10 cellular contexts compared by ENCODE assay signal in genomic region chrX:68684291-68684918, GRCh38. TPM values are rescaled to one million over a fixed set of nuclear protein-coding genes. Genes with fewer than 3 reads are reported as not detected.
A peak's percentile ranks its signal among the peaks of the same experiment; 100 is the strongest.
DNase-seq lines count a peak whose midpoint lies in the region; ATAC-seq and TF ChIP-seq lines count a peak whose summit lies in the region.
"Had no signal": no experiment of that assay in that cellular context is flagged by ENCODE, and none has a peak within 500 bp of the region (broad histone marks: within the 10 kb centered on the region; RNA-seq: fewer than 3 reads in every experiment).

No MANE protein-coding gene starts in this region.

- H3K4me3 ChIP-seq in thymus (ENCODE audit: low read length): no peak overlapping the region
- no peak overlapping the region for H3K4me3 ChIP-seq in colonic mucosa
- H3K4me3 ChIP-seq in smooth muscle cell: no peak overlapping the region

- H2AFZ ChIP-seq in smooth muscle cell (ENCODE audit: low read depth): no peak overlapping the region

- no peaks in the 10 kb centered on the region for H3K79me2 ChIP-seq in smooth muscle cell (ENCODE audit: low read depth)

- POLR2A ChIA-PET in activated CD4-positive, alpha-beta memory T cell treated with anti-CD3 and anti-CD28 coated beads, Interleukin-2, amount 10 ng/mL, durations not matched to agents 7 days and 5 days (lab: Charles Lee): no interaction called here

- no peaks in the 10 kb centered on the region for H3K4me1 ChIP-seq in thymus (ENCODE audit: control insufficient read depth, insufficient read depth, low read length)
- H3K4me1 ChIP-seq in colonic mucosa: no peaks in the 10 kb centered on the region
- no peaks in the 10 kb centered on the region for H3K4me1 ChIP-seq in smooth muscle cell (ENCODE audit: low read depth)

- ATAC-seq in GM19035 (IDR thresholded peaks at IDR 0.05; ENCODE audit: unreplicated experiment): no peak

- no peak overlapping the region for H3K27ac Mint-ChIP-seq in activated CD4-positive, alpha-beta T cell treated with anti-CD3 and anti-CD28 coated beads, Interleukin-2, amount 10 ng/mL, durations not matched to agents 24 days and 14 days
- H3K27ac Mint-ChIP-seq in activated CD4-positive, alpha-beta memory T cell treated with anti-CD3 and anti-CD28 coated beads, Interleukin-2, amount 10 ng/mL, durations not matched to agents 7 days and 5 days: no peak overlapping the region

- peaks cover 25% of the 10 kb centered on the region for H3K4me1 Mint-ChIP-seq in activated CD4-positive, alpha-beta T cell treated with anti-CD3 and anti-CD28 coated beads, Interleukin-2, amount 10 ng/mL, durations not matched to agents 24 days and 14 days
- peaks cover 22% of the 10 kb centered on the region for H3K4me1 Mint-ChIP-seq in activated CD4-positive, alpha-beta memory T cell treated with anti-CD3 and anti-CD28 coated beads, Interleukin-2, amount 10 ng/mL, durations not matched to agents 7 days and 5 days

- H3K4me3 Mint-ChIP-seq in activated CD4-positive, alpha-beta T cell treated with anti-CD3 and anti-CD28 coated beads, Interleukin-2, amount 10 ng/mL, durations not matched to agents 24 days and 14 days: no peak overlapping the region
- H3K4me3 Mint-ChIP-seq in activated CD4-positive, alpha-beta memory T cell treated with anti-CD3 and anti-CD28 coated beads, Interleukin-2, amount 10 ng/mL, durations not matched to agents 7 days and 5 days: no peak overlapping the region

- H3K36me3 ChIP-seq in thymus (ENCODE audit: control insufficient read depth, insufficient read depth): no peaks in the 10 kb centered on the region
- no peaks in the 10 kb centered on the region for H3K36me3 ChIP-seq in colonic mucosa
- no peaks in the 10 kb centered on the region for H3K36me3 ChIP-seq in smooth muscle cell (ENCODE audit: low read depth)

- intact Hi-C loops in activated CD4-positive, alpha-beta T cell treated with anti-CD3 and anti-CD28 coated beads, Interleukin-2, amount 10 ng/mL, durations not matched to agents 24 days and 14 days (cut with micrococcal nuclease): no loop called here
- intact Hi-C loops in colonic mucosa (cut with DNase I): no loop called here

- peak; percentile 69 for DNase-seq in activated CD4-positive, alpha-beta T cell treated with anti-CD3 and anti-CD28 coated beads, Interleukin-2, amount 10 ng/mL, durations not matched to agents 24 days and 14 days
- no peak for DNase-seq in activated CD4-positive, alpha-beta T cell treated with anti-CD3 and anti-CD28 coated beads for 1 hour
- DNase-seq in activated CD4-positive, alpha-beta memory T cell treated with anti-CD3 and anti-CD28 coated beads, Interleukin-2, amount 10 ng/mL, durations not matched to agents 7 days and 5 days: peak; percentile 17
- DNase-seq in islet precursor cell: peak; percentile 79
- DNase-seq in colonic mucosa: no peak
- DNase-seq in smooth muscle cell (lab: John Stamatoyannopoulos, UW; ENCODE audit: unreplicated experiment): no peak
- DNase-seq: amniotic stem cell, NCI-H1092 treated with DMSO at 0.1 percent for 48 hours had no signal

- H3K27me3 Mint-ChIP-seq in activated CD4-positive, alpha-beta T cell treated with anti-CD3 and anti-CD28 coated beads, Interleukin-2, amount 10 ng/mL, durations not matched to agents 24 days and 14 days: no peaks in the 10 kb centered on the region
- peaks cover 7% of the 10 kb centered on the region for H3K27me3 Mint-ChIP-seq in activated CD4-positive, alpha-beta memory T cell treated with anti-CD3 and anti-CD28 coated beads, Interleukin-2, amount 10 ng/mL, durations not matched to agents 7 days and 5 days

- H3K27ac ChIP-seq in thymus (ENCODE audit: low read depth) (peak overlapping the region; percentile 31), colonic mucosa (no peak overlapping the region), smooth muscle cell (ENCODE audit: low read depth) (no peak overlapping the region)

- no peaks in the 10 kb centered on the region for H3K27me3 ChIP-seq in thymus (ENCODE audit: control insufficient read depth, insufficient read depth)
- H3K27me3 ChIP-seq in colonic mucosa: peaks cover 9% of the 10 kb centered on the region
- H3K27me3 ChIP-seq in smooth muscle cell (ENCODE audit: low read depth): no peaks in the 10 kb centered on the region

- no peak overlapping the region for H3K9ac ChIP-seq in colonic mucosa (ENCODE audit: low read depth in 2 of 2, low read length in 2 of 2)
- no peak overlapping the region for H3K9ac ChIP-seq in smooth muscle cell (ENCODE audit: low read depth)

- TF ChIP-seq CTCF in colonic mucosa (IDR thresholded peaks at IDR 0.05): no peak
- TF ChIP-seq CTCF in smooth muscle cell (IDR thresholded peaks at IDR 0.05; ENCODE audit: borderline replicate concordance, insufficient read depth, poor library complexity, severe bottlenecking): no peak

- 12% methylated on average over 15 of the region's 15 CpGs for WGBS in thymus
- 50% methylated on average over 14 of the region's 15 CpGs for WGBS in smooth muscle cell (ENCODE audit: low lambda C conversion rate)

- H3K4me2 ChIP-seq in smooth muscle cell: no peak overlapping the region

- no peaks in the 10 kb centered on the region for H3K9me3 Mint-ChIP-seq in activated CD4-positive, alpha-beta T cell treated with anti-CD3 and anti-CD28 coated beads, Interleukin-2, amount 10 ng/mL, durations not matched to agents 24 days and 14 days
- no peaks in the 10 kb centered on the region for H3K9me3 Mint-ChIP-seq in activated CD4-positive, alpha-beta memory T cell treated with anti-CD3 and anti-CD28 coated beads, Interleukin-2, amount 10 ng/mL, durations not matched to agents 7 days and 5 days

- H3K9me3 ChIP-seq in thymus (ENCODE audit: control insufficient read depth) (no peaks in the 10 kb centered on the region), colonic mucosa (no peaks in the 10 kb centered on the region), smooth muscle cell (replicated peaks; ENCODE audit: low read depth) (no peaks in the 10 kb centered on the region)

- H4K20me1 ChIP-seq in smooth muscle cell (ENCODE audit: low read depth): no peaks in the 10 kb centered on the region

- CTCF ChIA-PET in activated CD4-positive, alpha-beta memory T cell treated with anti-CD3 and anti-CD28 coated beads, Interleukin-2, amount 10 ng/mL, durations not matched to agents 7 days and 5 days (lab: Charles Lee): no interaction called here

- H3F3A ChIP-seq in smooth muscle cell (ENCODE audit: low read depth): no peaks in the 10 kb centered on the region

- no peaks in the 10 kb centered on the region for H3K36me3 Mint-ChIP-seq in activated CD4-positive, alpha-beta T cell treated with anti-CD3 and anti-CD28 coated beads, Interleukin-2, amount 10 ng/mL, durations not matched to agents 24 days and 14 days (ENCODE audit: low read depth)
- no peaks in the 10 kb centered on the region for H3K36me3 Mint-ChIP-seq in activated CD4-positive, alpha-beta memory T cell treated with anti-CD3 and anti-CD28 coated beads, Interleukin-2, amount 10 ng/mL, durations not matched to agents 7 days and 5 days (ENCODE audit: low read depth)

RNA-seq across cellular contexts. Expression of gene STARD8, which starts 36.9 kb away (rescaled TPM):
- 2.5 and 3.3 TPM in 2 replicates for total RNA-seq in activated CD4-positive, alpha-beta T cell treated with anti-CD3 and anti-CD28 coated beads, Interleukin-2, amount 10 ng/mL, durations not matched to agents 24 days and 14 days
- 1 to 10 TPM; 3.5 to 3.7 TPM for total RNA-seq in activated CD4-positive, alpha-beta memory T cell treated with anti-CD3 and anti-CD28 coated beads, Interleukin-2, amount 10 ng/mL, durations not matched to agents 7 days and 5 days
- 2.8 TPM for polyA plus RNA-seq in thymus
- total RNA-seq in colonic mucosa: 1 to 10 TPM; 1.6 to 2.3 TPM
- total RNA-seq in smooth muscle cell: 0.27 and 0.49 TPM in 2 replicates
- 0.06 and 0.38 TPM in 2 replicates for polyA plus RNA-seq in smooth muscle cell

Comparison
In these comparisons a context has a peak if more than half of its experiments do, and no peak if none do; other contexts are left out.
1. DNase-seq: peak in activated CD4-positive, alpha-beta T cell treated with anti-CD3 and anti-CD28 coated beads, Interleukin-2, amount 10 ng/mL, durations not matched to agents 24 days and 14 days (single experiment), activated CD4-positive, alpha-beta memory T cell treated with anti-CD3 and anti-CD28 coated beads, Interleukin-2, amount 10 ng/mL, durations not matched to agents 7 days and 5 days (single experiment) and islet precursor cell (single experiment); none in activated CD4-positive, alpha-beta T cell treated with anti-CD3 and anti-CD28 coated beads for 1 hour (single experiment), colonic mucosa (single experiment) and smooth muscle cell (single experiment).